In the genomic region with DNA sequence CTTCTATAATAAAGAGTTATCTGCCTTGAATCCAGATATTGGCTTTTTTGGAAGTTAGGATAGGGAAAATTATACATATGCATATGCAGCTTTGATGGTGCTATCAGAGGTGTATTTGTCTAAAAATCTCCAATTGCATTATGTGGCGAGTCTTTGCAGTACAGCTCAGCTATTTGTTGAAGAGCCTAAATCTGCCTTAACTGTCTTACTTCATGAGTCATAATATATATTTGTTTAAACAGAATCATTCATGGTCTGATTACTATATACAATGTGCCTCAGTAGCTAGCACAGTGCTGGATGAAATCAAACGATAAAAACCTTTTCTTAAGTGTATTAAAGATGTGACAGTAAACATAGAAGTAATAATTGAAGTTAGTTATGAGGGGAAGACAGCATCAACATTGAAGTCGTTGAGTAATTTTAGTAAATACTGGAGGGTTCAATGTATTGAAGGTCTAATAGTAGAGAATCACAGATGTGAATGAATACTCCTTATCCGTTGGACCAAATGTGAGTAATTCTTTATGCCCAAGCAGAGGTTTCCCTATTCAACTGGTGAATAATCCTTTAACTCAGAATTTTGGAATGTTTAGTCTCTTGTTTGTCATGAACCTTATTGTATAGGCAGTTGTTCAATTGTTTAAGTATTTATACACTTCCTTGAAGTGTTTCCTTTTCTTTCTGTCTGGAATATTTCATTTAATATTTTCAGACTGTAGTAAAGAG, we compare ENCODE assay signal across 20 cellular contexts.
DNase-seq lines count a peak whose midpoint lies in the region; ATAC-seq, FAIRE-seq and TF ChIP-seq lines count a peak whose summit lies in the region.
"Had no signal": no experiment of that assay in that cellular context is flagged by ENCODE, and none has a peak within 500 bp of the region (broad histone marks: within the 10 kb centered on the region; RNA-seq: fewer than 3 reads in every experiment).

No MANE protein-coding gene starts in this region.

- no peak overlapping the region for H3K56ac ChIP-seq in IMR-90 (ENCODE audit: extremely low read depth, insufficient read depth, low read length)

- ATAC-seq in IMR-90 (ENCODE audit: low read depth) = peak; percentile 98
- ATAC-seq in foreskin keratinocyte = peak; percentile 91
- ATAC-seq in natural killer cell = no peak
- no peak for ATAC-seq in gastrocnemius medialis
- ATAC-seq in GM19035 (IDR thresholded peaks at IDR 0.05; ENCODE audit: unreplicated experiment) = no peak
- ATAC-seq: SK-N-SH treated with all-trans-retinoic acid at 6 μM for 48 hours had no signal

- no peak overlapping the region for H3K9ac ChIP-seq in IMR-90 (ENCODE audit: low read depth, low read length)
- H3K9ac ChIP-seq in endothelial cell of umbilical vein (replicated peaks; ENCODE audit: extremely low read depth, insufficient read depth, low read length) = no peak overlapping the region

- no peaks in the 10 kb centered on the region for H4K20me1 ChIP-seq in IMR-90 (ENCODE audit: insufficient read depth, low read length)
- H4K20me1 ChIP-seq in endothelial cell of umbilical vein (replicated peaks; ENCODE audit: control insufficient read depth, extremely low read depth, insufficient read depth, low read length) = no peaks in the 10 kb centered on the region

- no peak overlapping the region for H2AK5ac ChIP-seq in IMR-90 (ENCODE audit: low read depth, low read length)

- H3K18ac ChIP-seq in IMR-90 (ENCODE audit: low read depth, low read length) = no peak overlapping the region

- H3K14ac ChIP-seq in IMR-90 (replicated peaks; ENCODE audit: low read depth, low read length) = no peak overlapping the region

- H2AK9ac ChIP-seq in IMR-90 (replicated peaks; ENCODE audit: low read depth, low read length, poor library complexity) = no peak overlapping the region

- H3K79me2 ChIP-seq in endothelial cell of umbilical vein (ENCODE audit: control insufficient read depth, insufficient read depth, low read length) = no peaks in the 10 kb centered on the region

- H3K79me1 ChIP-seq in IMR-90 (ENCODE audit: low read depth in 1 of 2, low read length in 2 of 2) = no peaks in the 10 kb centered on the region

- dilution Hi-C loops in IMR-90 (cut with HindIII; ENCODE audit: low sequenced_read_pairs, unreplicated experiment) (no loop called here), endothelial cell of umbilical vein (cut with MboI; ENCODE audit: extremely low pct_ligation_motif_present, low sequenced_read_pairs) (no loop called here)

- H3K27me3 ChIP-seq in IMR-90 (ENCODE audit: control insufficient read depth, insufficient read depth, low read length) (no peaks in the 10 kb centered on the region), endothelial cell of umbilical vein (ENCODE audit: control insufficient read depth in 2 of 2, insufficient read depth in 2 of 2, low read length in 2 of 2) (no peaks in the 10 kb centered on the region), foreskin keratinocyte (no peaks in the 10 kb centered on the region), gastrocnemius medialis (no peaks in the 10 kb centered on the region)
- H3K27me3 ChIP-seq: BE2C had no signal

- no peak overlapping the region for H2BK120ac ChIP-seq in IMR-90 (ENCODE audit: low read depth, low read length)

- H4K91ac ChIP-seq in IMR-90 (ENCODE audit: insufficient read depth, low read depth, low read length) = no peak overlapping the region

- POLR2A ChIA-PET in IMR-90 (lab: Charles Lee; ENCODE audit: unreplicated experiment) = no interaction called here
- POLR2A ChIA-PET in endothelial cell of umbilical vein (lab: Charles Lee) = no interaction called here

- no peak overlapping the region for H3K23ac ChIP-seq in IMR-90 (ENCODE audit: low read depth, low read length)

- in situ Hi-C loops in IMR-90 (cut with MboI; ENCODE audit: low sequenced_read_pairs) (no loop called here), gastrocnemius medialis (cut with MboI; ENCODE audit: low sequenced_read_pairs in 4 of 4) (no loop called here)

- no peak for TF ChIP-seq POLR2A in IMR-90 (IDR thresholded peaks at IDR 0.05; ENCODE audit: low read depth, low read length)
- no peak for TF ChIP-seq POLR2A in endothelial cell of umbilical vein (IDR thresholded peaks at IDR 0.05; ENCODE audit: low read depth, low read length)
- no peak for TF ChIP-seq POLR2A in gastrocnemius medialis (IDR thresholded peaks at IDR 0.05)

- no peak overlapping the region for H3K4me3 Mint-ChIP-seq in natural killer cell
- H3K4me3 Mint-ChIP-seq: CD4-positive, CD25-positive, alpha-beta regulatory T cell had no signal

- CTCF ChIA-PET in IMR-90 (lab: Yijun Ruan, JAX) (no interaction called here), endothelial cell of umbilical vein (lab: Charles Lee) (no interaction called here)

- no peaks in the 10 kb centered on the region for H3K4me1 Mint-ChIP-seq in natural killer cell
- H3K4me1 Mint-ChIP-seq: CD4-positive, CD25-positive, alpha-beta regulatory T cell had no signal

- H3K27me3 Mint-ChIP-seq in natural killer cell (ENCODE audit: low read depth in 2 of 2) = no peaks in the 10 kb centered on the region
- H3K27me3 Mint-ChIP-seq: CD4-positive, CD25-positive, alpha-beta regulatory T cell had no signal

- H3K9me3 Mint-ChIP-seq in natural killer cell = peaks cover 11 to 14% of the 10 kb centered on the region in 2 donors

- H3K36me3 ChIP-seq in IMR-90 (ENCODE audit: control insufficient read depth, insufficient read depth, low read length) = no peaks in the 10 kb centered on the region
- no peaks in the 10 kb centered on the region for H3K36me3 ChIP-seq in endothelial cell of umbilical vein (ENCODE audit: control insufficient read depth in 2 of 2, extremely low read depth in 1 of 2, insufficient read depth in 2 of 2, low read length in 2 of 2)
- no peaks in the 10 kb centered on the region for H3K36me3 ChIP-seq in gastrocnemius medialis
- H3K36me3 ChIP-seq: BE2C had no signal

- no peak overlapping the region; the same call in 1 of the 2 replicates for H3K27ac ChIP-seq in IMR-90 (ENCODE audit: insufficient read depth, low read length)
- H3K27ac ChIP-seq in endothelial cell of umbilical vein (ENCODE audit: insufficient read depth, low read depth, low read length) = no peak overlapping the region
- no peak overlapping the region for H3K27ac ChIP-seq in foreskin keratinocyte
- no peak overlapping the region for H3K27ac ChIP-seq in gastrocnemius medialis
- H3K27ac ChIP-seq: PC-9, RWPE1 had no signal

- no peak overlapping the region for H2BK15ac ChIP-seq in IMR-90 (ENCODE audit: low read depth, low read length)

- H3K4ac ChIP-seq in IMR-90 (ENCODE audit: low read depth, low read length) = no peak overlapping the region

- no peak overlapping the region for H4K5ac ChIP-seq in IMR-90 (ENCODE audit: low read depth, low read length)

- H3K27ac Mint-ChIP-seq in natural killer cell = no peak overlapping the region
- H3K27ac Mint-ChIP-seq: CD4-positive, CD25-positive, alpha-beta regulatory T cell had no signal

- DNase-seq in EL = peak; percentile 39
- peak; percentile 74 for DNase-seq in IMR-90
- peak; percentile 22 for DNase-seq in endothelial cell of umbilical vein (ENCODE audit: low read depth, low spot score)
- peak; percentile 32 to 62 for DNase-seq in foreskin keratinocyte
- DNase-seq in natural killer cell = no peak
- DNase-seq in gastrocnemius medialis = no peak
- DNase-seq: BE2C; Caco-2; CD4-positive, CD25-positive, alpha-beta regulatory T cell; DMS153; NCI-H1417; NCI-H187 treated with DMSO at 0.1 percent for 48 hours; NCI-H2227 treated with DMSO at 0.1 percent for 48 hours; NCI-H510A treated with DMSO at 0.1 percent for 48 hours; NCI-H82; PC-9; SIG-M5 had no signal

- TF ChIP-seq RAD21 in IMR-90 (IDR thresholded peaks at IDR 0.05; ENCODE audit: low read length) = no peak

- intact Hi-C loops in IMR-90 (cut with micrococcal nuclease) (loop anchor here (10.0 kb wide), 1 partner anchor 340 kb away; no protein-coding TSS in a partner anchor), endothelial cell of umbilical vein (cut with micrococcal nuclease) (no loop called here), natural killer cell (cut with micrococcal nuclease) (no loop called here), gastrocnemius medialis (cut with DNase I; ENCODE audit: low total_unique reads) (no loop called here)

- BruUV-seq in IMR-90 (replicated peaks; lab: Mats Ljungman, UMichigan) (no TSS peak), endothelial cell of umbilical vein (replicated peaks; lab: Mats Ljungman, UMichigan) (no TSS peak)

- H3K9me3 ChIP-seq in IMR-90 (ENCODE audit: control insufficient read depth, insufficient read depth, low read length) = no peaks in the 10 kb centered on the region
- no peaks in the 10 kb centered on the region for H3K9me3 ChIP-seq in endothelial cell of umbilical vein (replicated peaks; ENCODE audit: control insufficient read depth, insufficient read depth, low read length)
- no peaks in the 10 kb centered on the region for H3K9me3 ChIP-seq in gastrocnemius medialis
- H3K9me3 ChIP-seq: BE2C, Caco-2 had no signal

- FAIRE-seq in endothelial cell of umbilical vein (lab: Jason Lieb, UNC) = no peak

- WGBS in IMR-90 (ENCODE audit: extremely low coverage in 2 of 2, insufficient read length in 1 of 2), 2 experiments = no CpG with 5 or more reads among the region's 4 CpGs

- H2AFZ ChIP-seq in IMR-90 (replicated peaks; ENCODE audit: low read length, poor library complexity) (no peak overlapping the region), endothelial cell of umbilical vein (ENCODE audit: low read depth, low read length) (no peak overlapping the region)
- H2AFZ ChIP-seq: PC-9 had no signal

- 0 out of 2 replicates have a peak, but pooled peaks cover 2% of the 10 kb centered on the region for H3K9me1 ChIP-seq in IMR-90 (ENCODE audit: insufficient read depth, low read length)
- H3K9me1 ChIP-seq in endothelial cell of umbilical vein (replicated peaks; ENCODE audit: control insufficient read depth, extremely low read depth, insufficient read depth, low read length) = no peaks in the 10 kb centered on the region

- TF ChIP-seq CTCF in IMR-90 (conservative IDR thresholded peaks at IDR 0.05; ENCODE audit: low read depth, low read length) = no peak
- TF ChIP-seq CTCF in endothelial cell of umbilical vein (IDR thresholded peaks at IDR 0.05; ENCODE audit: extremely low read depth in 1 of 2, insufficient read depth in 1 of 2, low read depth in 1 of 2, low read length in 2 of 2) = no peak
- TF ChIP-seq CTCF in foreskin keratinocyte (conservative IDR thresholded peaks at IDR 0.05) = no peak
- TF ChIP-seq CTCF in natural killer cell (IDR thresholded peaks at IDR 0.05) = no peak
- TF ChIP-seq CTCF in gastrocnemius medialis (IDR thresholded peaks at IDR 0.05 in 4 of 5, conservative IDR thresholded peaks at IDR 0.05 in 1 of 5) = no peak

- H2BK5ac ChIP-seq in IMR-90 (ENCODE audit: low read depth, low read length, poor library complexity, severe bottlenecking) = peak overlapping the region; percentile 94

- H3K4me3 ChIP-seq in IMR-90 (ENCODE audit: insufficient read depth, low read depth, low read length) (no peak overlapping the region), endothelial cell of umbilical vein (replicated peaks in 1 of 3; ENCODE audit: insufficient read depth in 1 of 3, low read depth in 1 of 3, low read length in 3 of 3) (no peak overlapping the region), gastrocnemius medialis (no peak overlapping the region)
- H3K4me3 ChIP-seq: PC-9 had no signal

- H4K8ac ChIP-seq in IMR-90 (ENCODE audit: low read depth in 2 of 2, low read length in 2 of 2) = no peak overlapping the region

- H3K4me1 ChIP-seq in IMR-90 (ENCODE audit: control insufficient read depth, insufficient read depth, low read length) (no peaks in the 10 kb centered on the region), endothelial cell of umbilical vein (ENCODE audit: control insufficient read depth, extremely low read depth, insufficient read depth, low read length) (peaks cover 2% of the 10 kb centered on the region), foreskin keratinocyte (peaks cover 11% of the 10 kb centered on the region), gastrocnemius medialis (no peaks in the 10 kb centered on the region)
- H3K4me1 ChIP-seq: BE2C, Caco-2 had no signal

- H2BK20ac ChIP-seq in IMR-90 (ENCODE audit: low read depth, low read length) = no peak overlapping the region

- no peaks in the 10 kb centered on the region for H3K36me3 Mint-ChIP-seq in natural killer cell
- H3K36me3 Mint-ChIP-seq: CD4-positive, CD25-positive, alpha-beta regulatory T cell had no signal

- H3K4me2 ChIP-seq in IMR-90 (ENCODE audit: low read depth, low read length) (peak overlapping the region; percentile 72; the same call in 1 of the 2 replicates), endothelial cell of umbilical vein (ENCODE audit: insufficient read depth, low read length) (no peak overlapping the region)
- H3K4me2 ChIP-seq: PC-9 had no signal

Comparison
In these comparisons a context has a peak if more than half of its experiments do, and no peak if none do; other contexts are left out.
1. DNase-seq: peak in EL (single experiment), IMR-90 (single experiment), endothelial cell of umbilical vein (single experiment) and foreskin keratinocyte (2 of 2); none in natural killer cell (single experiment) and gastrocnemius medialis (0 of 2).
2. ATAC-seq: peak in IMR-90 (single experiment) and foreskin keratinocyte (single experiment); none in natural killer cell (0 of 3), gastrocnemius medialis (0 of 2) and GM19035 (single experiment).